In the genomic region with DNA sequence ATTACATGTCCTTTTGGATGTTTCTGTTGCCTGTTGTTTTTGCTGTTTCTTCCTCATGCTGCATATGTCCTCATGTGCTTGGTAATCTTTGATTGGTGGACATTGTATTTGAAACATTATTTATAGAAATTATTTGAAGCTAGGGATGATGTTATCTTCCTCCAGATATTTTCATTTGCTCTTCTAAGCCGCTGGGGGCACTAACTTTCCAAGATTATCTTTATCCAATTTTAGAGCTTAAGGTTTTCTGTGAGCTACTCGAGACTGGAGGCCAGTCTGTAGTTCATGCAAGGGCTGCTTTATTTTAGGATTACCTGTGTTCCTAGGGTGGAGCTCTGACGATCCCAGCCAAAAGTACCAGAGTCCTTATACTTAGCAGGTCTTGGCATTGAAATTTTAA, we compare ENCODE assay signal across 20 cellular contexts. TPM values are rescaled to one million over a fixed set of nuclear protein-coding genes. Genes with fewer than 3 reads are reported as not detected.
DNase-seq lines count a peak whose midpoint lies in the region; ATAC-seq and TF ChIP-seq lines count a peak whose summit lies in the region.
"Had no signal": no experiment of that assay in that cellular context is flagged by ENCODE, and none has a peak within 500 bp of the region (broad histone marks: within the 10 kb centered on the region; RNA-seq: fewer than 3 reads in every experiment).

No MANE protein-coding gene starts in this region.

- POLR2A ChIA-PET in AG04450 (lab: Yijun Ruan, JAX): no interaction called here
- POLR2A ChIA-PET in CD8-positive, alpha-beta T cell (lab: Charles Lee): interaction anchor here (1.0 to 1.2 kb wide), 2 partner anchors 9 kb away, joined by 3 read pairs; no protein-coding TSS in a partner anchor

- peaks cover 1% of the 10 kb centered on the region for H3K9me3 Mint-ChIP-seq in glutamatergic neuron (ENCODE audit: unreplicated experiment)
- no peaks in the 10 kb centered on the region for H3K9me3 Mint-ChIP-seq in CD8-positive, alpha-beta T cell
- H3K9me3 Mint-ChIP-seq: activated T-cell treated with anti-CD3 and anti-CD28 coated beads, Interleukin-2, amount 50 U/mL, for 24 hours had no signal

- no peaks in the 10 kb centered on the region for H3K36me3 Mint-ChIP-seq in glutamatergic neuron (ENCODE audit: unreplicated experiment)
- H3K36me3 Mint-ChIP-seq in CD8-positive, alpha-beta T cell: peaks cover 28% of the 10 kb centered on the region

- TF ChIP-seq POLR2A in tibial nerve (IDR thresholded peaks at IDR 0.05): no peak

- H3K36me3 ChIP-seq in tibial nerve: peaks cover 0 to 29% (median 0%) of the 10 kb centered on the region in 3 donors
- H3K36me3 ChIP-seq in CD8-positive, alpha-beta T cell (ENCODE audit: insufficient read depth, low read length): peaks cover 11% of the 10 kb centered on the region
- H3K36me3 ChIP-seq: vagina had no signal

- no peaks in the 10 kb centered on the region for H3K27me3 Mint-ChIP-seq in glutamatergic neuron (ENCODE audit: unreplicated experiment)
- no peaks in the 10 kb centered on the region for H3K27me3 Mint-ChIP-seq in CD8-positive, alpha-beta T cell (ENCODE audit: low read depth)
- H3K27me3 Mint-ChIP-seq: activated naive CD8-positive, alpha-beta T cell treated with anti-CD3 and anti-CD28 coated beads, Interleukin-2, amount 10 ng/mL, durations not matched to agents 7 days and 5 days; activated T-cell treated with anti-CD3 and anti-CD28 coated beads, Interleukin-2, amount 50 U/mL, for 24 hours had no signal

- H3K27ac Mint-ChIP-seq in glutamatergic neuron (ENCODE audit: unreplicated experiment): no peak overlapping the region
- no peak overlapping the region for H3K27ac Mint-ChIP-seq in CD8-positive, alpha-beta T cell
- H3K27ac Mint-ChIP-seq: activated naive CD8-positive, alpha-beta T cell treated with anti-CD3 and anti-CD28 coated beads, Interleukin-2, amount 10 ng/mL, durations not matched to agents 7 days and 5 days; activated T-cell treated with anti-CD3 and anti-CD28 coated beads, Interleukin-2, amount 50 U/mL, for 24 hours had no signal

- no peak overlapping the region for H3K4me3 Mint-ChIP-seq in glutamatergic neuron (ENCODE audit: unreplicated experiment)
- H3K4me3 Mint-ChIP-seq in CD8-positive, alpha-beta T cell: no peak overlapping the region
- H3K4me3 Mint-ChIP-seq: activated naive CD8-positive, alpha-beta T cell treated with anti-CD3 and anti-CD28 coated beads, Interleukin-2, amount 10 ng/mL, durations not matched to agents 7 days and 5 days; activated T-cell treated with anti-CD3 and anti-CD28 coated beads, Interleukin-2, amount 50 U/mL, for 24 hours had no signal

- no peaks in the 10 kb centered on the region for H3K4me1 Mint-ChIP-seq in glutamatergic neuron (ENCODE audit: low read depth, unreplicated experiment)
- peaks cover 16% of the 10 kb centered on the region for H3K4me1 Mint-ChIP-seq in CD8-positive, alpha-beta T cell (ENCODE audit: low read depth)
- H3K4me1 Mint-ChIP-seq: activated naive CD8-positive, alpha-beta T cell treated with anti-CD3 and anti-CD28 coated beads, Interleukin-2, amount 10 ng/mL, durations not matched to agents 7 days and 5 days had no signal

- DNase-seq in AG04450 (ENCODE audit: low read depth, low spot score) (no peak), HFF-Myc (ENCODE audit: extremely low read depth, low read depth) (no peak), astrocyte of the cerebellum (ENCODE audit: low read depth) (no peak), glutamatergic neuron (no peak), hippocampal formation (lab: John Stamatoyannopoulos, UW) (no peak), tibial nerve (ENCODE audit: low spot score in 2 of 2) (no peak), DMS79 treated with DMSO at 0.1 percent for 48 hours (lab: John Stamatoyannopoulos, UW) (no peak)
- no peak for DNase-seq in CD8-positive, alpha-beta T cell
- DNase-seq: activated CD4-positive, alpha-beta T cell treated with anti-CD3 and anti-CD28 coated beads, Interleukin-2, amount 50 U/mL, for 1 hour; activated naive CD8-positive, alpha-beta T cell treated with anti-CD3 and anti-CD28 coated beads, Interleukin-2, amount 10 ng/mL, durations not matched to agents 7 days and 5 days; activated T-cell treated with anti-CD3 and anti-CD28 coated beads, Interleukin-2, amount 50 U/mL, for 24 hours; Caco-2; cerebellar nuclear complex; left colon; NCI-H146; NCI-H345; spleen; stomach had no signal

- in situ Hi-C loops in astrocyte of the cerebellum (cut with HindIII; ENCODE audit: low sequenced_read_pairs): no loop called here

- no peak for ATAC-seq in CD8-positive, alpha-beta T cell
- ATAC-seq: left colon had no signal

- CTCF ChIA-PET in AG04450 (lab: Charles Lee): interaction anchor here (0.7 to 2.3 kb wide), 17 partner anchors 9 to 762 kb away, joined by 3 to 11 read pairs (median 3); a partner anchor contains a TSS
- CTCF ChIA-PET in CD8-positive, alpha-beta T cell (lab: Charles Lee): interaction anchor here (1.3 kb wide), 1 partner anchor 12 kb away, joined by 5 read pairs; no protein-coding TSS in a partner anchor

- H3K4me3 ChIP-seq in AG04450 (ENCODE audit: low read depth, low read length) (no peak overlapping the region), HFF-Myc (replicated peaks; ENCODE audit: low read depth, low read length) (no peak overlapping the region), astrocyte of the cerebellum (ENCODE audit: low read depth, low read length) (no peak overlapping the region), tibial nerve (no peak overlapping the region)
- no peak overlapping the region for H3K4me3 ChIP-seq in CD8-positive, alpha-beta T cell (ENCODE audit: low read depth, low read length)
- H3K4me3 ChIP-seq: SK-N-MC, spleen, stomach, vagina had no signal

- WGBS in tibial nerve, 2 donors: 54 to 70% methylated on average over 3 of the region's 3 CpGs

- TF ChIP-seq EP300 in tibial nerve (IDR thresholded peaks at IDR 0.05): no peak

- H3K27ac ChIP-seq in AG04450 (ENCODE audit: low read depth, low read length): no peak overlapping the region
- H3K27ac ChIP-seq in tibial nerve: no peak overlapping the region
- H3K27ac ChIP-seq in CD8-positive, alpha-beta T cell (ENCODE audit: low read depth, low read length): no peak overlapping the region
- H3K27ac ChIP-seq: SK-N-MC, spleen, stomach, vagina had no signal

- no peaks in the 10 kb centered on the region for H3K27me3 ChIP-seq in AG04450 (ENCODE audit: control insufficient read depth, insufficient read depth, low read length)
- H3K27me3 ChIP-seq in tibial nerve: no peaks in the 10 kb centered on the region
- no peaks in the 10 kb centered on the region for H3K27me3 ChIP-seq in CD8-positive, alpha-beta T cell (ENCODE audit: insufficient read depth, low read length)
- H3K27me3 ChIP-seq: spleen, stomach, vagina had no signal

- intact Hi-C loops in CD8-positive, alpha-beta T cell (cut with DNase I, micrococcal nuclease): no loop called here

- H3K4me1 ChIP-seq in tibial nerve: no peaks in the 10 kb centered on the region
- H3K4me1 ChIP-seq in CD8-positive, alpha-beta T cell (ENCODE audit: insufficient read depth, low read length): no peaks in the 10 kb centered on the region
- H3K4me1 ChIP-seq: Caco-2, vagina had no signal

- TF ChIP-seq CTCF in AG04450 (IDR thresholded peaks at IDR 0.05; ENCODE audit: low read depth, low read length): peak; percentile 42
- TF ChIP-seq CTCF in HFF-Myc (IDR thresholded peaks at IDR 0.05; ENCODE audit: low read depth, low read length, missing control alignments): peak; percentile 15
- peak; percentile 23 for TF ChIP-seq CTCF in astrocyte of the cerebellum (IDR thresholded peaks at IDR 0.05; ENCODE audit: low read depth, low read length, missing control alignments)
- peak; percentile 11 for TF ChIP-seq CTCF in glutamatergic neuron (IDR thresholded peaks at IDR 0.05; ENCODE audit: partially characterized antibody, unreplicated experiment)
- no peak for TF ChIP-seq CTCF in tibial nerve (IDR thresholded peaks at IDR 0.05)
- TF ChIP-seq CTCF in CD8-positive, alpha-beta T cell (IDR thresholded peaks at IDR 0.05): no peak

- no peaks in the 10 kb centered on the region for H3K9me3 ChIP-seq in AG04450 (ENCODE audit: control insufficient read depth, insufficient read depth, low read length)
- peaks cover 0 to 5% (median 0%) of the 10 kb centered on the region in 4 donors for H3K9me3 ChIP-seq in tibial nerve
- H3K9me3 ChIP-seq in CD8-positive, alpha-beta T cell (ENCODE audit: low read length): no peaks in the 10 kb centered on the region
- H3K9me3 ChIP-seq: stomach, vagina had no signal

RNA-seq across cellular contexts. Expression of a gene that starts 40.9 kb away (rescaled TPM):
- 11.9 and 16.7 TPM in 2 replicates for polyA plus RNA-seq in AG04450 (2011; rRNA removed)
- 13.2 and 16.4 TPM in 2 replicates for polyA minus RNA-seq in AG04450 (2011; rRNA and poly(A)+ RNA removed)
- total RNA-seq in glutamatergic neuron (ENCODE audit: unreplicated experiment) (14.1 TPM), tibial nerve (10 to 100 TPM; 24.3 to 43.1 (median 33.7) TPM)
- 10 to 100 TPM; 21.0 to 23.1 TPM for total RNA-seq in CD8-positive, alpha-beta T cell

Comparison
In these comparisons a context has a peak if more than half of its experiments do, and no peak if none do; other contexts are left out.
1. CTCF ChIP-seq: peak in AG04450 (single experiment), HFF-Myc (single experiment), astrocyte of the cerebellum (single experiment) and glutamatergic neuron (single experiment); none in tibial nerve (0 of 5) and CD8-positive, alpha-beta T cell (single experiment).